In the genomic region with DNA sequence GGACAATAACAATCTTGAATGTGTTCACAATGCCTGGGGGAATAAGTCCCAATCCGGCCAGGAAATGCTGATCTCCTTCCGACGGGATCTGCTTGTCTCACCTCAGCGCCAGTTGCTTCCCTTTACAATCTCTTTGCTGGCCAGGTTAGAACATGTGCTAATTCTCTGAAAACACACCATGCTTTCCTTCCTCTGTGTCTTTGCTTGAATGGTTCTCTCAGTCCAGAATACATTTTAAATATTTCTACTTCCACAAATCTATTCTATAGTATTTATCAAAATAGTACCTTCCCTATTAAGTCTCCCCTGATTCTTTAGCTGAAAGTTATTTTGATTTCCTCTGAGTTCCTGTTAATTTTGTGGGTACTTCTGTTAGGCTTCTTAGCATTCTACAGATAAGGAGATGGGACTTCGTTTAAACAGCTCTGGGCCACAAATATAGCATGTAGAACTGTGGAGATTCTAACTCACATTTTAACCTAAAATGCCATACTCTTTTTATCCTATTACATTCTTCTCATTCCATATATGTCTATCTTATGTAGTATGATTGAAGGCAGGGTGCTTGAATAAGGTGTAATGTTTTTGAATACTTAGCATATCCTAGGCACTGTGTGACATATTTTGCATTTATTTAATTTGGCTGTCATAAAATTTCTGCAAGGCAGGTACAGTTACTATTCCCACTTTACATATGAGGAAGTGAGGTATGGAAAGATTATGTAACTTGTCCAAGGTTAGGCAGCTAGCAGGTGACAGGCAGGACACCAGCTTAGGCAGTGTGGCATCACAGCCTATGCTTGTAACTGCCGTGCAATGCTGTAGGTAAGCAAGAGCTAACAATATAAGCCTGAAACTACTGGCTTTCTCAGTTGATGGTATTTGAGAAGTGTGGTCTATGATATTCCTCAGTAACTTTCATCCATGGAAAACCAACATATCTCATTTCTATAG, we compare ENCODE assay signal across 21 cellular contexts.
"Had no signal": no experiment of that assay in that cellular context is flagged by ENCODE, and none has a peak within 500 bp of the region (broad histone marks: within the 10 kb centered on the region; RNA-seq: fewer than 3 reads in every experiment).

No MANE protein-coding gene starts in this region.

- H3K9ac ChIP-seq: parathyroid adenoma had no signal

- H3K36me3 ChIP-seq: ascending aorta, brain microvascular endothelial cell, gastroesophageal sphincter, right lobe of liver, thyroid gland, upper lobe of right lung had no signal

- H3K36me3 Mint-ChIP-seq: stimulated activated effector memory CD8-positive, alpha-beta T cell treated with anti-CD3 and anti-CD28 coated beads, Interleukin-12 subunit alpha, Interleukin-12 subunit beta, amount 100 ng/mL, for 72 hours had no signal

- H3K79me2 ChIP-seq: parathyroid adenoma had no signal

- H3K27me3 Mint-ChIP-seq: activated T-helper 17 cell treated with anti-CD3 and anti-CD28 coated beads, Interleukin-2, amount 50 U/mL, for 72 hours had no signal

- H2AFZ ChIP-seq: parathyroid adenoma had no signal

- ATAC-seq: activated naive CD4-positive, alpha-beta T cell treated with anti-CD3 and anti-CD28 coated beads, Interleukin-2, amount 50 U/mL, for 72 hours; activated T-helper 17 cell treated with anti-CD3 and anti-CD28 coated beads, Interleukin-2, amount 50 U/mL, for 72 hours; gastroesophageal sphincter; left ventricle myocardium superior; right lobe of liver; stimulated activated effector memory CD8-positive, alpha-beta T cell treated with anti-CD3 and anti-CD28 coated beads, Interleukin-12 subunit alpha, Interleukin-12 subunit beta, amount 100 ng/mL, for 72 hours; upper lobe of right lung had no signal

- H3K27me3 ChIP-seq: ascending aorta, brain microvascular endothelial cell, gastroesophageal sphincter, right lobe of liver, thyroid gland, upper lobe of right lung had no signal

- H3K27ac ChIP-seq: ascending aorta, brain microvascular endothelial cell, epithelial cell of prostate, gastroesophageal sphincter, parathyroid adenoma, right lobe of liver, skin epidermis, thyroid gland, upper lobe of right lung had no signal

- DNase-seq: activated T-cell treated with anti-CD3 and anti-CD28 coated beads, Interleukin-2, amount 50 U/mL, for 1 hour; brain microvascular endothelial cell; central memory CD4-positive, alpha-beta T cell; head of caudate nucleus; hypothalamus; left ventricle myocardium superior; nucleus accumbens; right lobe of liver; stimulated activated CD4-positive, alpha-beta T cell treated with anti-CD3 and anti-CD28 coated beads, Interleukin-1b, Interleukin-23, amount 100 ng/mL, for 48 hours; T-helper 1 cell; thyroid gland; upper lobe of right lung had no signal

- H3K4me1 ChIP-seq: parathyroid adenoma, right lobe of liver, thyroid gland, upper lobe of right lung had no signal

- H3K9me3 ChIP-seq: ascending aorta, gastroesophageal sphincter, right lobe of liver, thyroid gland, upper lobe of right lung had no signal

- H3K4me3 ChIP-seq: ascending aorta, gastroesophageal sphincter, right lobe of liver, skin epidermis, thyroid gland, upper lobe of right lung had no signal

- H3K4me3 Mint-ChIP-seq: activated T-helper 17 cell treated with anti-CD3 and anti-CD28 coated beads, Interleukin-2, amount 50 U/mL, for 72 hours; stimulated activated effector memory CD8-positive, alpha-beta T cell treated with anti-CD3 and anti-CD28 coated beads, Interleukin-12 subunit alpha, Interleukin-12 subunit beta, amount 100 ng/mL, for 72 hours had no signal

- FAIRE-seq: colon had no signal

- H3K4me1 Mint-ChIP-seq: activated T-helper 17 cell treated with anti-CD3 and anti-CD28 coated beads, Interleukin-2, amount 50 U/mL, for 72 hours had no signal

- H3K9me3 Mint-ChIP-seq: activated naive CD4-positive, alpha-beta T cell treated with anti-CD3 and anti-CD28 coated beads, Interleukin-2, amount 50 U/mL, for 72 hours; activated T-helper 17 cell treated with anti-CD3 and anti-CD28 coated beads, Interleukin-2, amount 50 U/mL, for 72 hours; stimulated activated effector memory CD8-positive, alpha-beta T cell treated with anti-CD3 and anti-CD28 coated beads, Interleukin-12 subunit alpha, Interleukin-12 subunit beta, amount 100 ng/mL, for 72 hours had no signal
